Comparison of ENCODE assay signal across 1 cellular context in the genomic region with DNA sequence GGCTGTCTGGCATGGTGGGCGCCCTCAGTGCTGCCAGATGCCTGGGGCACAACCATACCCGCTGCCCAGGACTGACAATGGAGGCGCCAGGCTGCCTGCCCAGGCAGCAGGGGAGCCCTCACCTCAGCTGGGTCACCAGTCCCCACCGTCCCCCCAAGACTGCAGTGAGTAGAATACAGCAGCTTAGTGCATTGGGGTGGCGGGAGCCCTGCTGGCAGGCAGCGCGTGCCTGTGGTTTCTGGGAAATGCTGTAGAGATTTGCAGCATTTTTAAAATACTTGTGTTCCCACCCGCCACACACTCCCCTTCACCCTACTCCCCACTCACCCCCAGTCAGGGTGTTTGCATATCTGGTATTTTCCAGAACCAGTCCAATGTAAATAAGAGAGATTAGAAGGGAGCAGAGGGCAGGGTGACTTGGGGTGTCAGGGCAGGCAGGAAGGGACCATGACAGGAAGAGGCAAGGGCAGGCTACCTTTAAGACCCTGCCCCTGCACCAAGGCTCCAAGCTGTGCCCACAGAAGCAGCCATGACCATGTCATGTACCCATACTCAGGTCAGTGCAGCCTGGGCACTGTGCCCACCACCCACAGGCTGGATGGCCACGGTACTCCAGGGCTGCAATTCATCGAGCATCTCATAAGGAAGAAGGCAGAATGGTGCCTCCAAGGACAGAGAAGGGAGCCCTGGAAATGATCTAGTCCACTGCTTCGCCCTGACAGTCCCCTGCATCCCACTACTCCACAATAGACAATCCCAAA.
A peak's percentile ranks its signal among the peaks of the same experiment; 100 is the strongest.
TF ChIP-seq lines count a peak whose summit lies in the region.

No MANE protein-coding gene starts in this region.

TF ChIP-seq in HepG2, 621 proteins besides CTCF, POLR2A, EP300 and RAD21 (continued from another document and continues in another):
- TF ChIP-seq, protein P1, sequence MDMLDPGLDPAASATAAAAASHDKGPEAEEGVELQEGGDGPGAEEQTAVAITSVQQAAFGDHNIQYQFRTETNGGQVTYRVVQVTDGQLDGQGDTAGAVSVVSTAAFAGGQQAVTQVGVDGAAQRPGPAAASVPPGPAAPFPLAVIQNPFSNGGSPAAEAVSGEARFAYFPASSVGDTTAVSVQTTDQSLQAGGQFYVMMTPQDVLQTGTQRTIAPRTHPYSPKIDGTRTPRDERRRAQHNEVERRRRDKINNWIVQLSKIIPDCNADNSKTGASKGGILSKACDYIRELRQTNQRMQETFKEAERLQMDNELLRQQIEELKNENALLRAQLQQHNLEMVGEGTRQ (IDR thresholded peaks at IDR 0.05; ENCODE audit: low read depth, low read length), result no peak
- TF ChIP-seq, protein P1 (CRISPR knock-in tag; IDR thresholded peaks at IDR 0.05; ENCODE audit: borderline replicate concordance), result no peak
- no peak for TF ChIP-seq ZBTB14 (CRISPR knock-in tag; IDR thresholded peaks at IDR 0.05)
- 0 out of 2 replicates have a peak, but pooled peaks have one; percentile 24 for TF ChIP-seq ZNF503 (CRISPR knock-in tag; IDR thresholded peaks at IDR 0.05)
- no peak for TF ChIP-seq ZNF235 (CRISPR knock-in tag; IDR thresholded peaks at IDR 0.05; ENCODE audit: borderline replicate concordance)
- TF ChIP-seq ZNF570 (CRISPR knock-in tag; IDR thresholded peaks at IDR 0.05; ENCODE audit: borderline replicate concordance), result no peak
- TF ChIP-seq SRSF4 (IDR thresholded peaks at IDR 0.05; ENCODE audit: low read depth, low read length, poor library complexity, severe bottlenecking), result no peak
- peak; percentile 53; the same call in 1 of the 2 replicates for TF ChIP-seq ZNF691 (CRISPR knock-in tag; IDR thresholded peaks at IDR 0.05; ENCODE audit: borderline replicate concordance, low read depth)
- TF ChIP-seq ZNF775 (CRISPR knock-in tag; IDR thresholded peaks at IDR 0.05; ENCODE audit: borderline replicate concordance), result no peak
- TF ChIP-seq, protein P2, sequence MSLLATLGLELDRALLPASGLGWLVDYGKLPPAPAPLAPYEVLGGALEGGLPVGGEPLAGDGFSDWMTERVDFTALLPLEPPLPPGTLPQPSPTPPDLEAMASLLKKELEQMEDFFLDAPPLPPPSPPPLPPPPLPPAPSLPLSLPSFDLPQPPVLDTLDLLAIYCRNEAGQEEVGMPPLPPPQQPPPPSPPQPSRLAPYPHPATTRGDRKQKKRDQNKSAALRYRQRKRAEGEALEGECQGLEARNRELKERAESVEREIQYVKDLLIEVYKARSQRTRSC (CRISPR knock-in tag; IDR thresholded peaks at IDR 0.05; ENCODE audit: low read depth), result no peak
- TF ChIP-seq, protein P3, sequence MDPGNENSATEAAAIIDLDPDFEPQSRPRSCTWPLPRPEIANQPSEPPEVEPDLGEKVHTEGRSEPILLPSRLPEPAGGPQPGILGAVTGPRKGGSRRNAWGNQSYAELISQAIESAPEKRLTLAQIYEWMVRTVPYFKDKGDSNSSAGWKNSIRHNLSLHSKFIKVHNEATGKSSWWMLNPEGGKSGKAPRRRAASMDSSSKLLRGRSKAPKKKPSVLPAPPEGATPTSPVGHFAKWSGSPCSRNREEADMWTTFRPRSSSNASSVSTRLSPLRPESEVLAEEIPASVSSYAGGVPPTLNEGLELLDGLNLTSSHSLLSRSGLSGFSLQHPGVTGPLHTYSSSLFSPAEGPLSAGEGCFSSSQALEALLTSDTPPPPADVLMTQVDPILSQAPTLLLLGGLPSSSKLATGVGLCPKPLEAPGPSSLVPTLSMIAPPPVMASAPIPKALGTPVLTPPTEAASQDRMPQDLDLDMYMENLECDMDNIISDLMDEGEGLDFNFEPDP (CRISPR knock-in tag; conservative IDR thresholded peaks at IDR 0.05), result 0 out of 2 replicates have a peak, but pooled peaks have one; percentile 59
- TF ChIP-seq MBNL3 (CRISPR knock-in tag; conservative IDR thresholded peaks at IDR 0.05), result no peak
- TF ChIP-seq ARID2 (CRISPR knock-in tag; IDR thresholded peaks at IDR 0.05; ENCODE audit: borderline replicate concordance), result no peak
- no peak for TF ChIP-seq ATF1 (CRISPR knock-in tag; IDR thresholded peaks at IDR 0.05)
- TF ChIP-seq NR2F1 (CRISPR knock-in tag; IDR thresholded peaks at IDR 0.05), result peak; percentile 30 to 47; a peak in 2 of 4 replicates
- TF ChIP-seq TOE1 (CRISPR knock-in tag; IDR thresholded peaks at IDR 0.05), result no peak
- 0 out of 2 replicates have a peak, but pooled peaks have one; percentile 26 for TF ChIP-seq ARID3A (IDR thresholded peaks at IDR 0.05; ENCODE audit: low read depth, low read length)
- 0 out of 2 replicates have a peak, but pooled peaks have one; percentile 39 for TF ChIP-seq ATF2 (CRISPR knock-in tag; IDR thresholded peaks at IDR 0.05)
- TF ChIP-seq, protein P4, sequence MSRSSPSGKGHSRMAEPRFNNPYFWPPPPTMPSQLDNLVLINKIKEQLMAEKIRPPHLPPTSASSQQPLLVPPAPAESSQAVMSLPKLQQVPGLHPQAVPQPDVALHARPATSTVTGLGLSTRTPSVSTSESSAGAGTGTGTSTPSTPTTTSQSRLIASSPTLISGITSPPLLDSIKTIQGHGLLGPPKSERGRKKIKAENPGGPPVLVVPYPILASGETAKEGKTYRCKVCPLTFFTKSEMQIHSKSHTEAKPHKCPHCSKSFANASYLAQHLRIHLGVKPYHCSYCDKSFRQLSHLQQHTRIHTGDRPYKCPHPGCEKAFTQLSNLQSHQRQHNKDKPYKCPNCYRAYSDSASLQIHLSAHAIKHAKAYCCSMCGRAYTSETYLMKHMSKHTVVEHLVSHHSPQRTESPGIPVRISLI (CRISPR knock-in tag; IDR thresholded peaks at IDR 0.05; ENCODE audit: borderline replicate concordance), result no peak
- TF ChIP-seq, protein P5, sequence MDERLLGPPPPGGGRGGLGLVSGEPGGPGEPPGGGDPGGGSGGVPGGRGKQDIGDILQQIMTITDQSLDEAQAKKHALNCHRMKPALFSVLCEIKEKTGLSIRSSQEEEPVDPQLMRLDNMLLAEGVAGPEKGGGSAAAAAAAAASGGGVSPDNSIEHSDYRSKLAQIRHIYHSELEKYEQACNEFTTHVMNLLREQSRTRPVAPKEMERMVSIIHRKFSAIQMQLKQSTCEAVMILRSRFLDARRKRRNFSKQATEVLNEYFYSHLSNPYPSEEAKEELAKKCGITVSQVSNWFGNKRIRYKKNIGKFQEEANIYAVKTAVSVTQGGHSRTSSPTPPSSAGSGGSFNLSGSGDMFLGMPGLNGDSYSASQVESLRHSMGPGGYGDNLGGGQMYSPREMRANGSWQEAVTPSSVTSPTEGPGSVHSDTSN (CRISPR knock-in tag; IDR thresholded peaks at IDR 0.05), result no peak
- TF ChIP-seq, protein P6, sequence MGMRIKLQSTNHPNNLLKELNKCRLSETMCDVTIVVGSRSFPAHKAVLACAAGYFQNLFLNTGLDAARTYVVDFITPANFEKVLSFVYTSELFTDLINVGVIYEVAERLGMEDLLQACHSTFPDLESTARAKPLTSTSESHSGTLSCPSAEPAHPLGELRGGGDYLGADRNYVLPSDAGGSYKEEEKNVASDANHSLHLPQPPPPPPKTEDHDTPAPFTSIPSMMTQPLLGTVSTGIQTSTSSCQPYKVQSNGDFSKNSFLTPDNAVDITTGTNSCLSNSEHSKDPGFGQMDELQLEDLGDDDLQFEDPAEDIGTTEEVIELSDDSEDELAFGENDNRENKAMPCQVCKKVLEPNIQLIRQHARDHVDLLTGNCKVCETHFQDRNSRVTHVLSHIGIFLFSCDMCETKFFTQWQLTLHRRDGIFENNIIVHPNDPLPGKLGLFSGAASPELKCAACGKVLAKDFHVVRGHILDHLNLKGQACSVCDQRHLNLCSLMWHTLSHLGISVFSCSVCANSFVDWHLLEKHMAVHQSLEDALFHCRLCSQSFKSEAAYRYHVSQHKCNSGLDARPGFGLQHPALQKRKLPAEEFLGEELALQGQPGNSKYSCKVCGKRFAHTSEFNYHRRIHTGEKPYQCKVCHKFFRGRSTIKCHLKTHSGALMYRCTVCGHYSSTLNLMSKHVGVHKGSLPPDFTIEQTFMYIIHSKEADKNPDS (CRISPR knock-in tag; IDR thresholded peaks at IDR 0.05), result 0 out of 2 replicates have a peak, but pooled peaks have one; percentile 30
- peak; percentile 60; the same call in 1 of the 2 replicates for TF ChIP-seq HDAC2 (CRISPR knock-in tag; IDR thresholded peaks at IDR 0.05)
- TF ChIP-seq TEAD3 (CRISPR knock-in tag; optimal IDR thresholded peaks at IDR 0.05; ENCODE audit: borderline replicate concordance), result peak; percentile 95
- no peak for TF ChIP-seq PHF8 (CRISPR knock-in tag; IDR thresholded peaks at IDR 0.05)
- peak; percentile 34; the same call in 1 of the 2 replicates for TF ChIP-seq FOXJ3 (CRISPR knock-in tag; IDR thresholded peaks at IDR 0.05; ENCODE audit: borderline replicate concordance)
- peak; percentile 28; the same call in 1 of the 2 replicates for TF ChIP-seq ELF1 (CRISPR knock-in tag; IDR thresholded peaks at IDR 0.05)
- no peak for TF ChIP-seq HES4 (CRISPR knock-in tag; IDR thresholded peaks at IDR 0.05; ENCODE audit: borderline replicate concordance)
- 0 out of 2 replicates have a peak, but pooled peaks have one; percentile 42 for TF ChIP-seq ZSCAN29 (CRISPR knock-in tag; conservative IDR thresholded peaks at IDR 0.05)
- TF ChIP-seq SP5 (CRISPR knock-in tag; IDR thresholded peaks at IDR 0.05; ENCODE audit: borderline replicate concordance, low read depth), result peak; percentile 57
- peak; percentile 19; the same call in 1 of the 2 replicates for TF ChIP-seq IKZF5 (CRISPR knock-in tag; IDR thresholded peaks at IDR 0.05)
- peak; percentile 42; the same call in 1 of the 2 replicates for TF ChIP-seq FOXK1 (CRISPR knock-in tag; IDR thresholded peaks at IDR 0.05; ENCODE audit: borderline replicate concordance, low read depth)
- TF ChIP-seq MXD4 (CRISPR knock-in tag; IDR thresholded peaks at IDR 0.05), result peak; percentile 56; the same call in 1 of the 2 replicates
- 0 out of 2 replicates have a peak, but pooled peaks have one; percentile 31 for TF ChIP-seq ELF3 (CRISPR knock-in tag; IDR thresholded peaks at IDR 0.05)
